Comparison of ENCODE assay signal across 8 cellular contexts in the genomic region with DNA sequence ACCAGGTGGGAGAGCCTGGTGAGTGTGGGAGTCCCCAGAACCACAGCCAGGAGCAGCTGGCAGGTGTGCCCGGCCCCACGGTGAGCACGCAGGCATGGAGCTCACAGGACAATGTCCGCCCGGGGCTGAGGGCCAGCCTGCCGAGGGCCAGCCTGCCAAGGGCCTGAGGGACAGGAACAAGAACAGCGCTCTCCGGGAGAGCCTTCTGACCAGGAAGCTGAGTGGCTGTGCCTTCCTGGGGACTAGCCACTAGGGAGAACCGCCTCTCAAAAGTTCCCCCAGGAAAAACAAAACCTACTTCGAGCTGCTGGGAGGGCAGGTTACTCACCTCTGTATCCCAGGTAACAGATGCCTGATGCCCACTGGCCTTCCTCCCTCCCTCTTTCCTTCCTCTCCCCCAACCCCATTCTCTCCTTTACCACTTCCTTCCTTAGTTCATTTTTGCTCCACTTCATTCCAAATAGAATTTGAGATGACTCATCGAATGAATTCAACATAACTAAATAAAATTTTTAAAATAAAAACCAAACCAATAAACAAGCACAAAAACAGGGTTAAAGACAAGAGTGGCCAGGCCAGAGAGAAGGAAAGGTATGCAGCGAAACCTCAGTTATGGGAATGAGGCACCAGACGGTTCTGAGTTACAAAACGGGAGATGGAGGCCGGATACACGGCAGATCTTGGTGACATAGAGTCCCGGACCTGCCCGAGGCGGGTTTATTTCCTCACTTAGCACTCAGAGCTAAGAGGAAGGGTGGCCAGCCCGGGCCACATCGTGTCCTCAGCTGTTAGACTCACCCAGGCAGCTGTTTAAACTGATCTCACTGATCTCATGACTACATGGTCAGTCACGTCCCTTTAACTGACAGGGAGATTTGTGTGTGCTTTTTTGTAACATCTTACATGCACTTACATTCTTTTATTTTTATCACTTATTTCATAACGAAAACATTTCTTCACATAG.
DNase-seq lines count a peak whose midpoint lies in the region; ATAC-seq and TF ChIP-seq lines count a peak whose summit lies in the region.

No MANE protein-coding gene starts in this region.

- no peaks in the 10 kb centered on the region for H3K27me3 ChIP-seq in Panc1 (ENCODE audit: control insufficient read depth, insufficient read depth, low read length)
- H3K27me3 ChIP-seq in ovary, result no peaks in the 10 kb centered on the region

- WGBS in ovary, 3 donors, result 32 to 50% (median 34%) methylated on average over 23 of the region's 23 CpGs

- in situ Hi-C loops in Panc1 (cut with HindIII; ENCODE audit: low pct_unique_long_range_greater_than_20kb, low sequenced_read_pairs), result no loop called here

- no peak overlapping the region for H3K4me3 ChIP-seq in Panc1 (ENCODE audit: low read depth in 2 of 2, low read length in 2 of 2)
- no peak overlapping the region for H3K4me3 ChIP-seq in fibroblast of mammary gland (ENCODE audit: control insufficient read depth, low read depth, low read length)
- no peak overlapping the region for H3K4me3 ChIP-seq in ovary

- no peaks in the 10 kb centered on the region for H3K36me3 Mint-ChIP-seq in activated CD4-positive, alpha-beta memory T cell treated with anti-CD3 and anti-CD28 coated beads, Interleukin-2, amount 10 ng/mL, durations not matched to agents 7 days and 5 days (ENCODE audit: low read depth)

- H3K27ac ChIP-seq in Panc1 (ENCODE audit: low read length) (peak overlapping the region; percentile 84), ovary (peak overlapping the region in 1 of 2 donors; percentile 35)

- H3K36me3 ChIP-seq in Panc1 (ENCODE audit: control insufficient read depth, insufficient read depth, low read length), result no peaks in the 10 kb centered on the region
- H3K36me3 ChIP-seq in ovary, result no peaks in the 10 kb centered on the region

- H3K4me3 Mint-ChIP-seq in activated CD4-positive, alpha-beta memory T cell treated with anti-CD3 and anti-CD28 coated beads, Interleukin-2, amount 10 ng/mL, durations not matched to agents 7 days and 5 days, result no peak overlapping the region

- TF ChIP-seq POLR2A in ovary (IDR thresholded peaks at IDR 0.05), result no peak

- TF ChIP-seq EP300 in ovary (IDR thresholded peaks at IDR 0.05), result peak; percentile 6

- peak; percentile 29 for DNase-seq in DMS153 treated with DMSO at 0.1 percent for 48 hours (lab: John Stamatoyannopoulos, UW; ENCODE audit: unreplicated experiment)
- DNase-seq in Panc1 (ENCODE audit: low read depth, low spot score), result peak; percentile 67
- DNase-seq in fibroblast of mammary gland (ENCODE audit: low read depth), result peak; percentile 97
- DNase-seq in ovary, result peak in 2 of 5 donors; percentile 34 to 55
- no peak for DNase-seq in activated CD4-positive, alpha-beta memory T cell treated with anti-CD3 and anti-CD28 coated beads, Interleukin-2, amount 10 ng/mL, durations not matched to agents 7 days and 5 days
- DNase-seq in activated naive CD4-positive, alpha-beta T cell (lab: John Stamatoyannopoulos, UW), result no peak
- DNase-seq in activated CD4-positive, alpha-beta T cell treated with anti-CD3 and anti-CD28 coated beads for 4 hours, result no peak

- BruUV-seq in Panc1 (replicated peaks; lab: Mats Ljungman, UMichigan), result TSS peak; percentile 5

- H3K27me3 Mint-ChIP-seq in activated CD4-positive, alpha-beta memory T cell treated with anti-CD3 and anti-CD28 coated beads, Interleukin-2, amount 10 ng/mL, durations not matched to agents 7 days and 5 days, result no peaks in the 10 kb centered on the region

- intact Hi-C loops in Panc1 (cut with micrococcal nuclease; ENCODE audit: unreplicated experiment) (no loop called here), ovary (cut with DNase I) (no loop called here)

- TF ChIP-seq CTCF in Panc1 (IDR thresholded peaks at IDR 0.05), result no peak
- TF ChIP-seq CTCF in fibroblast of mammary gland (conservative IDR thresholded peaks at IDR 0.05; ENCODE audit: control insufficient read depth, insufficient read depth, low read depth, low read length), result no peak
- no peak for TF ChIP-seq CTCF in ovary (IDR thresholded peaks at IDR 0.05)

- H3K9me3 ChIP-seq in Panc1 (ENCODE audit: control insufficient read depth, insufficient read depth, low read depth, low read length) (no peaks in the 10 kb centered on the region), ovary (no peaks in the 10 kb centered on the region)

- CTCF ChIA-PET in Panc1 (lab: Charles Lee), result interaction anchor here (0.6 kb wide), 2 partner anchors 27 to 397 kb away, joined by 3 to 14 read pairs; no protein-coding TSS in a partner anchor
- CTCF ChIA-PET in activated CD4-positive, alpha-beta memory T cell treated with anti-CD3 and anti-CD28 coated beads, Interleukin-2, amount 10 ng/mL, durations not matched to agents 7 days and 5 days (lab: Charles Lee), result no interaction called here

- no peak overlapping the region for H3K27ac Mint-ChIP-seq in activated CD4-positive, alpha-beta memory T cell treated with anti-CD3 and anti-CD28 coated beads, Interleukin-2, amount 10 ng/mL, durations not matched to agents 7 days and 5 days

- H3K4me1 ChIP-seq in Panc1 (ENCODE audit: control insufficient read depth, insufficient read depth, low read length) (peaks cover 89% of the 10 kb centered on the region), ovary (ENCODE audit: insufficient read depth) (peaks cover 28% of the 10 kb centered on the region)

- no peaks in the 10 kb centered on the region for H3K4me1 Mint-ChIP-seq in activated CD4-positive, alpha-beta memory T cell treated with anti-CD3 and anti-CD28 coated beads, Interleukin-2, amount 10 ng/mL, durations not matched to agents 7 days and 5 days

- ATAC-seq in Panc1 (peak; percentile 50), GM18861 (IDR thresholded peaks at IDR 0.05; ENCODE audit: unreplicated experiment) (no peak)

- POLR2A ChIA-PET in Panc1 (lab: Charles Lee), result no interaction called here
- POLR2A ChIA-PET in activated CD4-positive, alpha-beta memory T cell treated with anti-CD3 and anti-CD28 coated beads, Interleukin-2, amount 10 ng/mL, durations not matched to agents 7 days and 5 days (lab: Charles Lee), result no interaction called here

- no peaks in the 10 kb centered on the region for H3K9me3 Mint-ChIP-seq in activated CD4-positive, alpha-beta memory T cell treated with anti-CD3 and anti-CD28 coated beads, Interleukin-2, amount 10 ng/mL, durations not matched to agents 7 days and 5 days

Comparison
In these comparisons a context has a peak if more than half of its experiments do, and no peak if none do; other contexts are left out.
1. DNase-seq: peak in DMS153 treated with DMSO at 0.1 percent for 48 hours (single experiment), Panc1 (single experiment) and fibroblast of mammary gland (single experiment); none in activated CD4-positive, alpha-beta memory T cell treated with anti-CD3 and anti-CD28 coated beads, Interleukin-2, amount 10 ng/mL, durations not matched to agents 7 days and 5 days (single experiment), activated naive CD4-positive, alpha-beta T cell (0 of 4) and activated CD4-positive, alpha-beta T cell treated with anti-CD3 and anti-CD28 coated beads for 4 hours (0 of 2).